23 cellular contexts compared by ENCODE assay signal in genomic region chr10:103501186-103501585, GRCh38. TPM values are rescaled to one million over a fixed set of nuclear protein-coding genes. Genes with fewer than 3 reads are reported as not detected.
"Had no signal": no experiment of that assay in that cellular context is flagged by ENCODE, and none has a peak within 500 bp of the region (broad histone marks: within the 10 kb centered on the region; RNA-seq: fewer than 3 reads in every experiment).

No MANE protein-coding gene starts in this region.

- H3K4me1 ChIP-seq: left lung, prostate gland, tibial artery had no signal

- H3K27me3 ChIP-seq: right atrium auricular region, vagina had no signal

- H3K4me1 Mint-ChIP-seq: activated B cell treated with CpG ODN at 0.5 μM for 24 hours had no signal

- H3K27ac ChIP-seq: coronary artery, left lung, prostate gland, right atrium auricular region, tibial artery, vagina had no signal

- H3K27ac Mint-ChIP-seq: activated B cell treated with CpG ODN at 0.5 μM for 24 hours; activated CD8-positive, alpha-beta T cell treated with anti-CD3 and anti-CD28 coated beads for 36 hours; activated naive CD8-positive, alpha-beta T cell; mesothelial cell of epicardium; nephron progenitor cell had no signal

- DNase-seq: activated B cell treated with CpG ODN at 0.5 μM for 24 hours; activated CD4-positive, alpha-beta T cell treated with anti-CD3 and anti-CD28 coated beads for 4 hours; activated CD8-positive, alpha-beta T cell treated with anti-CD3 and anti-CD28 coated beads for 36 hours; activated T-cell treated with anti-CD3 and anti-CD28 coated beads, Interleukin-2, amount 50 U/mL, for 4 hours; amniotic stem cell; central memory CD4-positive, alpha-beta T cell; erythroblast; left lung; nephron progenitor cell; occipital lobe; stimulated activated CD4-positive, alpha-beta T cell treated with anti-CD3 and anti-CD28 coated beads, Interleukin-2, amount 100 ng/mL, for 24 hours; stimulated activated naive CD8-positive, alpha-beta T cell treated with anti-CD3 and anti-CD28 coated beads, Interleukin-15, Interleukin-2, amounts not matched to agents 100 U/mL and 50 U/mL, for 24 hours; substantia nigra had no signal

- ATAC-seq: activated CD8-positive, alpha-beta T cell treated with anti-CD3 and anti-CD28 coated beads for 36 hours; left lung had no signal

- FAIRE-seq: endometrium had no signal

- H3K4me3 ChIP-seq: coronary artery, left lung, prostate gland, right atrium auricular region, tibial artery, vagina had no signal

- H3K9me3 ChIP-seq: left lung, prostate gland, right atrium auricular region, tibial artery, vagina had no signal

- H3K4me3 Mint-ChIP-seq: activated B cell treated with CpG ODN at 0.5 μM for 24 hours; activated CD8-positive, alpha-beta T cell treated with anti-CD3 and anti-CD28 coated beads for 36 hours; activated naive CD8-positive, alpha-beta T cell; activated T-cell treated with anti-CD3 and anti-CD28 coated beads, Interleukin-2, amount 50 U/mL, for 4 hours; mesothelial cell of epicardium; nephron progenitor cell had no signal

- H3K36me3 ChIP-seq: left lung, prostate gland, right atrium auricular region, tibial artery, vagina had no signal

- H3K9me3 Mint-ChIP-seq: activated B cell treated with CpG ODN at 0.5 μM for 24 hours; activated CD8-positive, alpha-beta T cell treated with anti-CD3 and anti-CD28 coated beads for 36 hours; activated T-cell treated with anti-CD3 and anti-CD28 coated beads, Interleukin-2, amount 50 U/mL, for 4 hours; mesothelial cell of epicardium had no signal

- H3K36me3 Mint-ChIP-seq: activated naive CD8-positive, alpha-beta T cell; mesothelial cell of epicardium had no signal

RNA-seq across cellular contexts. Expression of gene NEURL1, which starts 7.7 kb away (rescaled TPM):
- total RNA-seq: lung microvascular endothelial cell had no signal

RNA-seq across cellular contexts. Expression of gene CALHM3, which starts 22.1 kb away (rescaled TPM):
- total RNA-seq: activated B cell treated with CpG ODN at 0.5 μM for 24 hours; activated CD8-positive, alpha-beta T cell treated with anti-CD3 and anti-CD28 coated beads for 36 hours; activated T-cell treated with anti-CD3 and anti-CD28 coated beads, Interleukin-2, amount 50 U/mL, for 4 hours; kidney epithelial cell; lung microvascular endothelial cell; mesothelial cell of epicardium; occipital lobe; right atrium auricular region; vagina had no signal

RNA-seq across cellular contexts. Expression of gene CALHM1, which starts 42.5 kb away (rescaled TPM):
- total RNA-seq: activated CD8-positive, alpha-beta T cell treated with anti-CD3 and anti-CD28 coated beads for 36 hours; activated T-cell treated with anti-CD3 and anti-CD28 coated beads, Interleukin-2, amount 50 U/mL, for 4 hours; kidney epithelial cell; left lung; lung microvascular endothelial cell; mesothelial cell of epicardium; occipital lobe; prostate gland; right atrium auricular region; vagina had no signal
